In the genomic region with DNA sequence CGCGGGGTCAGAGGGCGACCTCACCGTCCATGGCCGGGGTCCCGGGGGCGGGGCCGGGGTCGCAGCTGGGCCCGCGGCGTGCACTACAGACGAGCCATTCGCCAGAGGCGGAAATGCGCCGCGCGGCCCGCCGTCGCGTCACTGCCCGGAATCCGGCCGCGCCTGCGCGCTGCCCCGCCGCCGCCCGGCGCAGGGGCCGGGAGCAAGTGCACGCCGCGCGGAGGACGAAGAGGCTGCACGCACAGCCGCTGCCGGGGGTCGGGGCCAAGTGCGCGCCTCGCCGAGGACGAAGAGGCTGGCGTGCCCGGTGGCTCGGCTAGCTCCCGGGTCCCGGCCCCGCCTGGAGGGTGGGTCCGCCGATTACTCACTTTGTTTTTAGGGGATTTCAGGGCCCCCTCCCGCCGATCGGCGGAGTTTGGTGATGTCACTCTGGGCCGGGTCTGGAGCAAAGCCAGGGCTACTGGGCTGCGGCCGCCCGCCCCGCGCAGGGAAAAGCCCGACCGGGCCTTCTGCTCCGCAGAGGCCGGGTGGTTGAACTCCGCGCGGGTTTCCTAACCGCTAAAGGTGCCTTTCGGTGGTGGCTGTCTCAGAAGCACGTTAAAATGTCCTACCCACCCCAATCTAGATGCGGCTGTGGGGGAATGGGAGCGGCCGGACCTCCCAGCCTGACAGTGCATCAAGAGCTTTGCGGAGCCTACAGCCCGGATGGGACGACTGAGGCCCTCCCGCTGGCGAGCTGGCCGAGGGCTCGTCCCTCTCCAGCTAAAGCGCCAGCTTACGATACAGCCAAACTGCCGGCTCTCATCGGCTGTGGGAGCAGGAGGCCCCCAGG, we compare ENCODE assay signal across 8 cellular contexts.
A peak's percentile ranks its signal among the peaks of the same experiment; 100 is the strongest.
DNase-seq lines count a peak whose midpoint lies in the region; ATAC-seq and FAIRE-seq lines count a peak whose summit lies in the region.

A gene (minus strand): TSS at position 115 of the 832 bp plus-strand sequence. CDS start 84 bp downstream, at position 31.

- peaks cover 29 to 30% of the 10 kb centered on the region in 2 donors for H3K36me3 ChIP-seq in mucosa of rectum (ENCODE audit: control insufficient read depth in 2 of 2, insufficient read depth in 2 of 2, low read length in 2 of 2)

- no peaks in the 10 kb centered on the region for H3K9me3 ChIP-seq in mucosa of rectum (ENCODE audit: control insufficient read depth in 2 of 2, low read length in 2 of 2)

- H3K27ac ChIP-seq in epithelial cell of prostate, result peak within 1 kb of the TSS; percentile 96
- peak within 1 kb of the TSS; percentile 93 to 96 for H3K27ac ChIP-seq in mucosa of rectum (ENCODE audit: low read depth in 2 of 2, low read length in 2 of 2)

- H3K27me3 ChIP-seq in mucosa of rectum (ENCODE audit: control insufficient read depth in 2 of 2, insufficient read depth in 2 of 2, low read length in 2 of 2), result no peaks in the 10 kb centered on the region

- DNase-seq in D341Med (ENCODE audit: low spot score), result peak; percentile 99
- DNase-seq in HTR-8/SVneo (ENCODE audit: insufficient read length, low spot score), result peak; percentile 94
- DNase-seq in OCI-M1 (lab: John Stamatoyannopoulos, UW), result peak; percentile 96
- DNase-seq in activated T-cell treated with anti-CD3 and anti-CD28 coated beads for 4 hours, result peak; percentile 79
- DNase-seq in epithelial cell of prostate (ENCODE audit: low read depth, low spot score), result peak; percentile 70
- peak; percentile 93 for DNase-seq in stimulated activated CD8-positive, alpha-beta memory T cell treated with anti-CD3 and anti-CD28 coated beads, Interleukin-4, amount 100 ng/mL, for 48 hours

- FAIRE-seq in HTR-8/SVneo (lab: Jason Lieb, UNC), result peak; percentile 98

- peaks cover 14 to 17% of the 10 kb centered on the region in 2 donors for H3K4me1 ChIP-seq in mucosa of rectum (ENCODE audit: control insufficient read depth in 2 of 2, insufficient read depth in 2 of 2, low read length in 2 of 2)

- H3K4me3 ChIP-seq in mucosa of rectum (ENCODE audit: low read length in 2 of 2), result peak within 1 kb of the TSS; percentile 86 to 95

- ATAC-seq in GM21367 (IDR thresholded peaks at IDR 0.05; ENCODE audit: unreplicated experiment), result peak; percentile 70

- H3K9ac ChIP-seq in mucosa of rectum (ENCODE audit: low read depth in 1 of 2, low read length in 2 of 2), result peak within 1 kb of the TSS; percentile 95 to 99

Comparison
In these comparisons a context has a peak if more than half of its experiments do, and no peak if none do; other contexts are left out.
1. Peak in every context shown above with its lines: DNase-seq, ATAC-seq, H3K4me3 ChIP-seq and H3K27ac ChIP-seq.